In genomic region chr20:49979030-49979832, GRCh38 we compare ENCODE assay signal across 9 cellular contexts. TPM values are rescaled to one million over a fixed set of nuclear protein-coding genes. Genes with fewer than 3 reads are reported as not detected.
DNase-seq lines count a peak whose midpoint lies in the region; ATAC-seq and TF ChIP-seq lines count a peak whose summit lies in the region.
"Had no signal": no experiment of that assay in that cellular context is flagged by ENCODE, and none has a peak within 500 bp of the region (broad histone marks: within the 10 kb centered on the region; RNA-seq: fewer than 3 reads in every experiment).

No MANE protein-coding gene starts in this region.

- H3K4me1 ChIP-seq in upper lobe of left lung = peaks cover 21 to 35% (median 27%) of the 10 kb centered on the region in 4 donors

- H3K27me3 ChIP-seq in upper lobe of left lung = peaks cover 0 to 7% (median 0%) of the 10 kb centered on the region in 4 donors

- peaks cover 0 to 6% (median 0%) of the 10 kb centered on the region in 4 donors for H3K36me3 ChIP-seq in upper lobe of left lung

- DNase-seq in RKO (ENCODE audit: low spot score) (peak; percentile 53), activated gamma-delta T cell (lab: John Stamatoyannopoulos, UW) (peak; percentile 50), head of caudate nucleus (peak in 39 of 42 donors; percentile 16 to 85 (median 68)), pons (ENCODE audit: low spot score) (peak; percentile 49), upper lobe of left lung (peak; percentile 56 to 92)

- ATAC-seq in HG02798 (IDR thresholded peaks at IDR 0.05; ENCODE audit: poor library complexity, unreplicated experiment) = peak; percentile 29
- ATAC-seq in upper lobe of left lung (ENCODE audit: low FRiP score in 2 of 2) = peak; percentile 69 to 80
- ATAC-seq in GM21528 (IDR thresholded peaks at IDR 0.05; ENCODE audit: low FRiP score, unreplicated experiment) = no peak

- H3K4me3 ChIP-seq in upper lobe of left lung = peak overlapping the region in 3 of 4 donors; percentile 10 to 36 (median 29)

- TF ChIP-seq CTCF in C4-2B (conservative IDR thresholded peaks at IDR 0.05) (peak; percentile 100), upper lobe of left lung (IDR thresholded peaks at IDR 0.05) (peak; percentile 97 to 100 (median 98))

- H3K9me3 ChIP-seq in upper lobe of left lung = no peaks in the 10 kb centered on the region

- intact Hi-C loops in head of caudate nucleus (cut with DNase I) = loop anchor here (1.0 kb wide), 1 partner anchor 92 kb away; no protein-coding TSS in a partner anchor

- no peak for TF ChIP-seq EP300 in upper lobe of left lung (IDR thresholded peaks at IDR 0.05)

- TF ChIP-seq POLR2A in upper lobe of left lung (IDR thresholded peaks at IDR 0.05) = no peak

- H3K27ac ChIP-seq in C4-2B (peak overlapping the region; percentile 38), upper lobe of left lung (peak overlapping the region in 1 of 4 donors; percentile 30)

- WGBS in upper lobe of left lung, 2 donors = 38 to 40% methylated on average over 17 to 20 of the region's 37 CpGs

RNA-seq across cellular contexts. Expression of gene SNAI1, which starts 3.5 kb away (rescaled TPM):
- total RNA-seq in upper lobe of left lung = 10 to 100 TPM in 1 of 6 donors, 1 to 10 TPM in 5; 3.9 to 11.0 (median 5.1) TPM
- total RNA-seq: LHCN-M2 had no signal

RNA-seq across cellular contexts. Expression of gene RNF114, which starts 43.0 kb away (rescaled TPM):
- total RNA-seq in upper lobe of left lung = 100 to 1,000 TPM in 4 of 6 donors, 10 to 100 TPM in 2; 72.4 to 248 (median 173) TPM
